Comparison of ENCODE assay signal across 12 cellular contexts in genomic region chr11:70078095-70078795, GRCh38. TPM values are rescaled to one million over a fixed set of nuclear protein-coding genes. Genes with fewer than 3 reads are reported as not detected.
DNase-seq lines count a peak whose midpoint lies in the region; ATAC-seq, FAIRE-seq and TF ChIP-seq lines count a peak whose summit lies in the region.
"Had no signal": no experiment of that assay in that cellular context is flagged by ENCODE, and none has a peak within 500 bp of the region (broad histone marks: within the 10 kb centered on the region; RNA-seq: fewer than 3 reads in every experiment).

ANO1 (plus strand) TSS chr11:70078317; CDS start chr11:70078607, 290 bp downstream.

- FAIRE-seq in H1 (lab: Jason Lieb, UNC), result no peak
- FAIRE-seq: G401.6 had no signal

- no peak within 1 kb of the TSS for H3K23ac ChIP-seq in H1 (ENCODE audit: insufficient read length)

- TF ChIP-seq RAD21 in H1 (IDR thresholded peaks at IDR 0.05 in 1 of 2, conservative IDR thresholded peaks at IDR 0.05 in 1 of 2; ENCODE audit: low read depth in 2 of 2, low read length in 2 of 2), result peak in 1 of 2 experiments; percentile 40; a peak in 3 of 4 replicates

- H3K27ac Mint-ChIP-seq in T-cell, result no peak within 1 kb of the TSS
- H3K27ac Mint-ChIP-seq: dendritic cell treated with granulocyte-macrophage colony-stimulating factor and Interleukin-4, amounts not matched to agents 40 ng/mL and 50 ng/mL, for 4 days had no signal

- H3K14ac ChIP-seq in H1 (ENCODE audit: insufficient read length), result no peak within 1 kb of the TSS

- peak within 1 kb of the TSS; percentile 20 for H3K4ac ChIP-seq in H1 (replicated peaks; ENCODE audit: insufficient read length, low read depth, low read length)

- no peak for TF ChIP-seq CTCF in H1 (IDR thresholded peaks at IDR 0.05; ENCODE audit: control extremely low read depth in 1 of 3, insufficient read depth in 1 of 3, low read depth in 1 of 3, low read length in 3 of 3)
- TF ChIP-seq CTCF in right lobe of liver (IDR thresholded peaks at IDR 0.05), result peak in 3 of 4 donors; percentile 15 to 31 (median 29)
- no peak for TF ChIP-seq CTCF in suprapubic skin (IDR thresholded peaks at IDR 0.05)

- no peaks in the 10 kb centered on the region for H3K36me3 Mint-ChIP-seq in T-cell

- peak within 1 kb of the TSS; percentile 48 for H3K4me3 ChIP-seq in HUES64 (ENCODE audit: low read length)
- peak within 1 kb of the TSS; percentile 1 to 57 (median 23) for H3K4me3 ChIP-seq in H1 (ENCODE audit: extremely low read depth in 1 of 4, insufficient read depth in 2 of 4, low read depth in 3 of 4, low read length in 4 of 4)
- peak within 1 kb of the TSS; percentile 12 to 40 (median 35) for H3K4me3 ChIP-seq in right lobe of liver
- peak within 1 kb of the TSS; percentile 49 for H3K4me3 ChIP-seq in suprapubic skin
- H3K4me3 ChIP-seq: left lung had no signal

- WGBS in HUES64, result under 1% methylated on average over 90 of the region's 90 CpGs
- WGBS in H1 (ENCODE audit: extremely low coverage in 1 of 2, insufficient coverage in 1 of 2, insufficient read length in 1 of 2, insufficient replicate concordance in 2 of 2, low coverage in 1 of 2, low lambda C conversion rate in 2 of 2, missing lambda C conversion rate in 1 of 2), 2 experiments, result 0% methylated on average over 36 of the region's 90 CpGs; no CpG with 5 or more reads in 1 of the 2 experiments
- 1% methylated on average over 9 of the region's 90 CpGs for WGBS in right lobe of liver (ENCODE audit: insufficient coverage, low coverage, low lambda C conversion rate, missing lambda C conversion rate)
- whole genome bisulfite sequencing in suprapubic skin, result 1% methylated on average over 19 of the region's 90 CpGs

- ATAC-seq in right lobe of liver (peak; percentile 44 to 56 (median 48)), T-cell (replicated peaks in 1 of 4) (no peak)
- ATAC-seq: left lung had no signal

- DNase-seq in H1 (ENCODE audit: low read depth in 1 of 2, low spot score in 2 of 2) (peak in 1 of 2 experiments; percentile 61), right lobe of liver (peak in 2 of 3 donors; percentile 48 to 49), suprapubic skin (ENCODE audit: low spot score in 2 of 2) (no peak), GM19240 (ENCODE audit: insufficient read length, low spot score) (no peak), Kasumi-1 (lab: John Stamatoyannopoulos, UW) (no peak), T-cell (no peak)
- DNase-seq in activated CD4-positive, alpha-beta T cell treated with anti-CD3 and anti-CD28 coated beads, Interleukin-2, amount 50 U/mL, for 1 hour, result no peak
- DNase-seq: stimulated activated CD4-positive, alpha-beta T cell treated with anti-CD3 and anti-CD28 coated beads, Interleukin-4, amount 100 ng/mL, for 1 hour had no signal

- H3K9ac ChIP-seq in HUES64 (ENCODE audit: low read depth, low read length), result no peak within 1 kb of the TSS
- no peak within 1 kb of the TSS for H3K9ac ChIP-seq in H1 (replicated peaks in 1 of 4; ENCODE audit: extremely low read depth in 1 of 4, low read depth in 3 of 4, low read length in 3 of 4)

- H3K4me3 Mint-ChIP-seq in T-cell, result no peak within 1 kb of the TSS
- H3K4me3 Mint-ChIP-seq: dendritic cell treated with granulocyte-macrophage colony-stimulating factor and Interleukin-4, amounts not matched to agents 40 ng/mL and 50 ng/mL, for 4 days had no signal

- no peak within 1 kb of the TSS for H2AFZ ChIP-seq in H1 (ENCODE audit: low read length)

- H3K27ac ChIP-seq in HUES64 (ENCODE audit: low read depth, low read length), result no peak within 1 kb of the TSS
- no peak within 1 kb of the TSS for H3K27ac ChIP-seq in H1 (ENCODE audit: low read depth, low read length)
- peak within 1 kb of the TSS in 1 of 3 donors; percentile 27 for H3K27ac ChIP-seq in right lobe of liver
- peak within 1 kb of the TSS; percentile 74 for H3K27ac ChIP-seq in suprapubic skin
- H3K27ac ChIP-seq: left lung had no signal

- no peak within 1 kb of the TSS; the same call in 1 of the 2 replicates for H3K18ac ChIP-seq in H1 (ENCODE audit: extremely low read depth, low read length)

- POLR2A ChIA-PET in H1 (lab: Charles Lee; ENCODE audit: partially characterized antibody) (interaction anchor here (0.6 kb wide), 1 partner anchor 15 kb away, joined by 3 read pairs; no protein-coding TSS in a partner anchor), T-cell (lab: Charles Lee) (no interaction called here)

- no peak within 1 kb of the TSS for H3K56ac ChIP-seq in H1 (replicated peaks; ENCODE audit: insufficient read length, low read depth, low read length)

- H2AK5ac ChIP-seq in H1 (ENCODE audit: low read depth, low read length), result no peak within 1 kb of the TSS

- no peak within 1 kb of the TSS; the same call in 1 of the 2 replicates for H2BK12ac ChIP-seq in H1 (ENCODE audit: low read depth, low read length)

- H3K79me2 ChIP-seq in H1 (ENCODE audit: control insufficient read depth in 1 of 2, insufficient read depth in 2 of 2, low read length in 2 of 2), result no peaks in the 10 kb centered on the region

- TF ChIP-seq EP300 in H1 (IDR thresholded peaks at IDR 0.05; ENCODE audit: borderline replicate concordance in 1 of 2, low read depth in 2 of 2, low read length in 2 of 2) (no peak), suprapubic skin (IDR thresholded peaks at IDR 0.05) (no peak)

- no peak within 1 kb of the TSS for H2BK120ac ChIP-seq in H1 (replicated peaks; ENCODE audit: low read depth, low read length)

- H3K27me3 ChIP-seq in HUES64 (ENCODE audit: insufficient read depth, low read length) (peaks cover 83% of the 10 kb centered on the region), H1 (replicated peaks in 1 of 4; ENCODE audit: control insufficient read depth in 3 of 4, extremely low read depth in 1 of 4, insufficient read depth in 3 of 4, low read length in 3 of 4) (peaks cover 26 to 61% (median 55%) of the 10 kb centered on the region in 4 experiments), right lobe of liver (no peaks in the 10 kb centered on the region), suprapubic skin (peaks cover 38% of the 10 kb centered on the region)

- intact Hi-C loops in right lobe of liver (cut with DNase I), result no loop called here

- peak within 1 kb of the TSS; percentile 76 for H4K8ac ChIP-seq in H1 (ENCODE audit: extremely low read depth, insufficient read depth, low read length)

- H3K79me1 ChIP-seq in H1 (ENCODE audit: low read depth, low read length), result no peaks in the 10 kb centered on the region

- TF ChIP-seq POLR2A in H1 (IDR thresholded peaks at IDR 0.05; ENCODE audit: control extremely low read depth in 1 of 2, low read depth in 2 of 2, low read length in 2 of 2), result no peak
- TF ChIP-seq POLR2A in right lobe of liver (IDR thresholded peaks at IDR 0.05), result no peak
- no peak for TF ChIP-seq POLR2A in suprapubic skin (IDR thresholded peaks at IDR 0.05)

- no peak within 1 kb of the TSS for H2BK5ac ChIP-seq in H1 (ENCODE audit: low read depth, low read length)

- peaks cover 0 to 3% (median 0%) of the 10 kb centered on the region in 3 donors for H3K4me1 Mint-ChIP-seq in T-cell

- no peak within 1 kb of the TSS for H2BK15ac ChIP-seq in H1 (ENCODE audit: low read length)

- peak within 1 kb of the TSS; percentile 80 for H4K91ac ChIP-seq in H1 (replicated peaks; ENCODE audit: insufficient read length, low read length)

- no peaks in the 10 kb centered on the region for H4K20me1 ChIP-seq in H1 (replicated peaks in 1 of 2; ENCODE audit: control insufficient read depth in 1 of 2, insufficient read depth in 2 of 2, low read length in 2 of 2)

- peaks cover 5% of the 10 kb centered on the region; the same call in 1 of the 2 replicates for H3K23me2 ChIP-seq in H1 (ENCODE audit: low read depth, low read length)

- H3K4me1 ChIP-seq in HUES64 (ENCODE audit: insufficient read depth, low read length), result peaks cover 6% of the 10 kb centered on the region
- H3K4me1 ChIP-seq in H1 (replicated peaks in 1 of 4; ENCODE audit: control insufficient read depth in 3 of 4, insufficient read depth in 4 of 4, low read length in 3 of 4), result peaks cover 2 to 29% (median 10%) of the 10 kb centered on the region in 4 experiments
- peaks cover 0 to 47% (median 16%) of the 10 kb centered on the region in 4 donors for H3K4me1 ChIP-seq in right lobe of liver
- H3K4me1 ChIP-seq in suprapubic skin, result peaks cover 45% of the 10 kb centered on the region
- H3K4me1 ChIP-seq: left lung had no signal

- H4K5ac ChIP-seq in H1 (ENCODE audit: insufficient read length, low read depth, low read length), result no peak within 1 kb of the TSS

- no peaks in the 10 kb centered on the region for H3K9me3 Mint-ChIP-seq in T-cell
- H3K9me3 Mint-ChIP-seq: dendritic cell treated with granulocyte-macrophage colony-stimulating factor and Interleukin-4, amounts not matched to agents 40 ng/mL and 50 ng/mL, for 4 days had no signal

- H3K36me3 ChIP-seq in HUES64 (ENCODE audit: insufficient read depth, low read length) (no peaks in the 10 kb centered on the region), H1 (ENCODE audit: control insufficient read depth in 2 of 4, insufficient read depth in 4 of 4, low read length in 3 of 4) (no peaks in the 10 kb centered on the region), right lobe of liver (no peaks in the 10 kb centered on the region), suprapubic skin (no peaks in the 10 kb centered on the region)
- H3K36me3 ChIP-seq: left lung had no signal

- no peaks in the 10 kb centered on the region for H3K9me3 ChIP-seq in HUES64 (ENCODE audit: insufficient read depth, low read depth, low read length)
- no peaks in the 10 kb centered on the region for H3K9me3 ChIP-seq in H1 (ENCODE audit: insufficient read depth in 2 of 2, low read depth in 1 of 2, low read length in 1 of 2)
- no peaks in the 10 kb centered on the region for H3K9me3 ChIP-seq in right lobe of liver
- no peaks in the 10 kb centered on the region for H3K9me3 ChIP-seq in suprapubic skin
- H3K9me3 ChIP-seq: left lung had no signal

- peak within 1 kb of the TSS; percentile 72 to 85 for H3K4me2 ChIP-seq in H1 (ENCODE audit: insufficient read depth in 1 of 2, low read depth in 2 of 2, low read length in 2 of 2)

- H2BK20ac ChIP-seq in H1 (ENCODE audit: low read length), result no peak within 1 kb of the TSS

- CTCF ChIA-PET in H1 (lab: Charles Lee; ENCODE audit: partially characterized antibody) (interaction anchor here (0.9 to 11.2 kb wide), 5 partner anchors 9 to 130 kb away, joined by 3 to 103 read pairs (median 10); no protein-coding TSS in a partner anchor), T-cell (lab: Charles Lee) (no interaction called here)

- peaks cover 31 to 59% of the 10 kb centered on the region in 2 donors for H3K27me3 Mint-ChIP-seq in T-cell

RNA-seq across cellular contexts. Expression of gene ANO1, which starts in this region (rescaled TPM):
- polyA plus RNA-seq in HUES64 (2013, experiment 1 of 2), result 2.9 TPM
- 3.8 TPM for polyA plus RNA-seq in HUES64 (2013, experiment 2 of 2)
- 4.3 and 5.0 TPM in 2 replicates for total RNA-seq in H1 (2021; fragmentation: NEBNext Ultra II Directional; extraction: Animal tissue kit (Norgen Biotek cat#: 25700))
- 3.6 and 4.7 TPM in 2 replicates for polyA plus RNA-seq in H1 (2011; rRNA removed)
- polyA plus RNA-seq in H1 (2011; cell fraction: cytosol; rRNA removed), result 2.7 TPM
- polyA plus RNA-seq in H1 (2011; cell fraction: nucleus; rRNA removed), result 8.2 TPM
- 3.5 to 8.6 TPM (median 6.9 TPM) in 4 replicates for polyA plus RNA-seq in H1 (2012, experiment 1 of 2)
- 1.3 TPM for polyA plus RNA-seq in H1 (2012, experiment 2 of 2)
- 4.9 TPM for polyA plus RNA-seq in H1 (2013, experiment 1 of 2)
- 4.3 TPM for polyA plus RNA-seq in H1 (2013, experiment 2 of 2)
- 3.2 and 6.5 TPM in 2 replicates for polyA minus RNA-seq in H1 (2011; rRNA and poly(A)+ RNA removed)
- 3.9 TPM for polyA minus RNA-seq in H1 (2011; cell fraction: cytosol; rRNA and poly(A)+ RNA removed)
- polyA minus RNA-seq in H1 (2011; cell fraction: nucleus; rRNA and poly(A)+ RNA removed), result 6.7 TPM
- total RNA-seq in right lobe of liver, result 100 to 1,000 TPM in 3 of 6 experiments, 10 to 100 TPM in 3; 32.1 to 292 (median 78.0) TPM
- 100 to 1,000 TPM in 3 of 4 donors, 10 to 100 TPM in 1; 87.7 to 133 (median 108) TPM for total RNA-seq in suprapubic skin
- under 1 TPM in 3 of 5 donors, not detected in 2; 0.19 to 0.38 (median 0.33) TPM for total RNA-seq in T-cell

Comparison
In these comparisons a context has a peak if more than half of its experiments do, and no peak if none do; other contexts are left out.
1. DNase-seq: peak in right lobe of liver (2 of 3); none in suprapubic skin (0 of 2), GM19240 (single experiment), Kasumi-1 (0 of 2), T-cell (0 of 34) and activated CD4-positive, alpha-beta T cell treated with anti-CD3 and anti-CD28 coated beads, Interleukin-2, amount 50 U/mL, for 1 hour (single experiment).
2. CTCF ChIP-seq: peak in right lobe of liver (3 of 4); none in H1 (0 of 3) and suprapubic skin (0 of 2).
3. ATAC-seq: peak in right lobe of liver (4 of 4); none in T-cell (0 of 4).
4. Peak in every context shown above with its lines, with median percentiles within 50 percentile points of each other: H3K4me3 ChIP-seq.